In the genomic region with DNA sequence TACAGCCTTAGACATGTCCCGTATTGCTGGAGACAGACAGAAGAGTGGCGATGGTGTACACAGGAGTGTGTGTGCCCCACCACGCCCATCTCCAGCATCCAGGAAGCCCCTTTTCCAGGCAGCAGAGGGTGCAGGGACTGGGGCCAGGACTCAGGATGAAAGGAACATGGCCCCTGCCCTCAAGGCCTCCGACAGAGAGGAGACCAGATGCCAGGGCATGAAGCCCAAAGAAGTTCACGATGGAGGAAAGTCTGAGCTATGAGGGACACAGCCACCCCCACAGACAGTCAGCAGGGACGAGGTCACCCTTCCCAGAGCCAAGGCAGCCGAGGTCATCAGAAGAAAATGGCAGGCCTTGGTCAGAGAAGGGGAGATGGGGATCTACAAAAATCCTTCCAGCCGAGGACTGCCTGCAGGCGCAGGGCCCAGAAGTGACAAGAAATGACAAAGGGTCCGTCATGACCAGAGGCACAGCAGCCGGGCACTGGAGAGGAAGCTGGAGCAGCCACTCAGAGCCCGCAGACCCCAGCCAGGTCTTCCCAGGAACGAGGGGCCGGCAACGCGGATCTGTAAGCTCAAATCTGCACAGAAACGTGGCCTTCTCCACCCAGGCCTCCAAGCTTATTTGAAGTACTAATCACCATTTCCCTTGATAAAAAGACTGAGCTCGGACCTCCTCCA, we compare ENCODE assay signal across 16 cellular contexts.
"Had no signal": no experiment of that assay in that cellular context is flagged by ENCODE, and none has a peak within 500 bp of the region (broad histone marks: within the 10 kb centered on the region; RNA-seq: fewer than 3 reads in every experiment).

No MANE protein-coding gene starts in this region.

- H3K4me1 ChIP-seq: gastrocnemius medialis, prostate gland, uterus had no signal

- H3K36me3 ChIP-seq: brain microvascular endothelial cell, gastrocnemius medialis, prostate gland, uterus had no signal

- FAIRE-seq: islet of Langerhans had no signal

- H3K27ac Mint-ChIP-seq: activated CD8-positive, alpha-beta T cell treated with anti-CD3 and anti-CD28 coated beads for 36 hours; dendritic cell treated with granulocyte-macrophage colony-stimulating factor and Interleukin-4, amounts not matched to agents 40 ng/mL and 50 ng/mL, for 4 days; natural killer cell treated with Interleukin-12 subunit alpha and Interleukin-12 subunit beta and Interleukin-15 and Interleukin-18, amount 100 ng/mL, for 72 hours had no signal

- H3K36me3 Mint-ChIP-seq: natural killer cell treated with Interleukin-12 subunit alpha and Interleukin-12 subunit beta and Interleukin-15 and Interleukin-18, amount 100 ng/mL, for 72 hours had no signal

- H3K4me3 Mint-ChIP-seq: activated CD8-positive, alpha-beta T cell treated with anti-CD3 and anti-CD28 coated beads for 36 hours; dendritic cell treated with granulocyte-macrophage colony-stimulating factor and Interleukin-4, amounts not matched to agents 40 ng/mL and 50 ng/mL, for 4 days; natural killer cell treated with Interleukin-12 subunit alpha and Interleukin-12 subunit beta and Interleukin-15 and Interleukin-18, amount 100 ng/mL, for 72 hours had no signal

- H3K27me3 Mint-ChIP-seq: activated CD8-positive, alpha-beta T cell treated with anti-CD3 and anti-CD28 coated beads for 36 hours had no signal

- H3K4me3 ChIP-seq: gastrocnemius medialis, prostate gland, smooth muscle cell, uterus had no signal

- ATAC-seq: activated CD8-positive, alpha-beta T cell treated with anti-CD3 and anti-CD28 coated beads for 36 hours; gastrocnemius medialis; right cardiac atrium had no signal

- H3K27me3 ChIP-seq: brain microvascular endothelial cell, uterus had no signal

- H3K9ac ChIP-seq: SK-N-SH had no signal

- H3K4me2 ChIP-seq: SK-N-SH, smooth muscle cell had no signal

- DNase-seq: activated CD4-positive, alpha-beta T cell treated with anti-CD3 and anti-CD28 coated beads for 48 hours; activated CD8-positive, alpha-beta T cell treated with anti-CD3 and anti-CD28 coated beads for 36 hours; anterior cingulate cortex; brain microvascular endothelial cell; gastrocnemius medialis; mesenchymal stem cell; right cardiac atrium; SK-N-SH; T-helper 1 cell had no signal

- H3K9me3 ChIP-seq: gastrocnemius medialis, prostate gland, SK-N-SH, uterus had no signal

- H3K9me3 Mint-ChIP-seq: activated CD8-positive, alpha-beta T cell treated with anti-CD3 and anti-CD28 coated beads for 36 hours; dendritic cell treated with granulocyte-macrophage colony-stimulating factor and Interleukin-4, amounts not matched to agents 40 ng/mL and 50 ng/mL, for 4 days; natural killer cell treated with Interleukin-12 subunit alpha and Interleukin-12 subunit beta and Interleukin-15 and Interleukin-18, amount 100 ng/mL, for 72 hours had no signal

- H3K27ac ChIP-seq: brain microvascular endothelial cell, gastrocnemius medialis, prostate gland, uterus, VCaP had no signal
